In the genomic region with DNA sequence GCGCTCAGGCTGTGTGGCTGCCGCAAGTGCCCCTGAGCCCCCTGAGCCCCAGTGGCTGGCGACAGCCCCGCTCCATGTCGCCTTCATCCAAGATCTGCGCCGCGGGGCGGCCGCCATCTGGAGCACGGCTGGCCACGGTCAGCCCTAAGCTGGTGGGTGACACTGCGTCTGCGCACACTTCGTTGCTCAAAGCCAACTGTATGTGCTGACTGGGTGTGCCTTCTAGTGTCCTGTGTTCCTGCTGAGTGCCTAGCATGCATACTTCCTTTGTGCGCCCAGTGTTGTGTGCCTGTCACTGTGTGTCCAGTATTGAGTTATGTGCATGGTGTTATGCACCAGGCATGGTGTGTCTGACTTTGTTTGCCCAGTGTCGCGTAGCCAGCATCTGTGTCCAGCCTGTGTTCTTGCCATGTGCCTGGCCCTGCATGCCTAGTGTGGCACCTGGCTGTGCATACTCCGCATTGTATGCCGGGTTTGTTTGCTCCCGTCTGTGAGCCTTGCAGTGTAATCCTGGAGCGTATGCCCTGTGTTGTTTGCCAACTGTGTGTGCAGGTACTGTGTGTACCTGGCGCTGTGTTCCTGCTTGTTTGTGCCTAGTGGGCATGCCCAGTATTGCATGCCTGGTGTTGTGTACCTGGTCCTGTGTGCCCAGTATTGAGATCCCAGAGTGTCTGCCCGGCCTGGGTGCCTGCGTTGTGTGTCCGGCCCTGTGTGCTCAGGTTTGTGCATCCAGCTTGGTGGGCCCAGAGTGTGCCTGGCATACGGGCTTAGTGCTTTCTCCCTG, we compare ENCODE assay signal across 8 cellular contexts. TPM values are rescaled to one million over a fixed set of nuclear protein-coding genes. Genes with fewer than 3 reads are reported as not detected.
DNase-seq lines count a peak whose midpoint lies in the region; ATAC-seq and TF ChIP-seq lines count a peak whose summit lies in the region.

No MANE protein-coding gene starts in this region.

- peak overlapping the region in 2 of 3 donors; percentile 33 to 57 for H3K27ac ChIP-seq in thyroid gland

- peak; percentile 72 for ATAC-seq in left ventricle myocardium superior
- ATAC-seq in HG03565 (IDR thresholded peaks at IDR 0.05; ENCODE audit: unreplicated experiment): no peak

- H3K9me3 Mint-ChIP-seq in activated naive CD4-positive, alpha-beta T cell treated with anti-CD3 and anti-CD28 coated beads for 36 hours: no peaks in the 10 kb centered on the region

- peak; percentile 16 for DNase-seq in activated naive CD4-positive, alpha-beta T cell treated with anti-CD3 and anti-CD28 coated beads for 36 hours
- no peak for DNase-seq in activated naive CD4-positive, alpha-beta T cell treated with anti-CD3 and anti-CD28 coated beads, Interleukin-2, amount 50 U/mL, for 16 hours
- DNase-seq in RPMI7951 (ENCODE audit: low read depth) (peak; percentile 29), left ventricle myocardium superior (peak; percentile 39), thyroid gland (peak; percentile 58 to 59), HT-29 (ENCODE audit: low spot score) (no peak), MV-4-11 (lab: John Stamatoyannopoulos, UW) (no peak)

- peaks cover 7% of the 10 kb centered on the region for H3K4me1 Mint-ChIP-seq in activated naive CD4-positive, alpha-beta T cell treated with anti-CD3 and anti-CD28 coated beads for 36 hours (ENCODE audit: low read depth)

- H3K4me1 ChIP-seq in thyroid gland: peaks cover 19 to 28% of the 10 kb centered on the region in 2 donors

- CTCF ChIA-PET in activated naive CD4-positive, alpha-beta T cell treated with anti-CD3 and anti-CD28 coated beads for 36 hours (lab: Charles Lee): interaction anchor here (0.6 to 2.8 kb wide), 8 partner anchors 7 to 470 kb away, joined by 3 to 11 read pairs (median 3); no protein-coding TSS in a partner anchor

- no peaks in the 10 kb centered on the region for H3K9me3 ChIP-seq in thyroid gland

- no peaks in the 10 kb centered on the region for H3K36me3 ChIP-seq in thyroid gland

- H3K27me3 ChIP-seq in thyroid gland: no peaks in the 10 kb centered on the region

- H3K27ac Mint-ChIP-seq in activated naive CD4-positive, alpha-beta T cell treated with anti-CD3 and anti-CD28 coated beads for 36 hours: no peak overlapping the region

- no peak overlapping the region for H3K4me3 ChIP-seq in thyroid gland (replicated peaks in 1 of 3)

- no peak for TF ChIP-seq CTCF in thyroid gland (IDR thresholded peaks at IDR 0.05)

- H3K36me3 Mint-ChIP-seq in activated naive CD4-positive, alpha-beta T cell treated with anti-CD3 and anti-CD28 coated beads for 36 hours (ENCODE audit: low read depth): no peaks in the 10 kb centered on the region

- 32 to 62% methylated on average over 19 to 22 of the region's 27 CpGs for WGBS in thyroid gland, 2 donors

- no peak for TF ChIP-seq POLR2A in thyroid gland (IDR thresholded peaks at IDR 0.05)

- no peak overlapping the region for H3K4me3 Mint-ChIP-seq in activated naive CD4-positive, alpha-beta T cell treated with anti-CD3 and anti-CD28 coated beads for 36 hours

- intact Hi-C loops in activated naive CD4-positive, alpha-beta T cell treated with anti-CD3 and anti-CD28 coated beads for 36 hours (cut with micrococcal nuclease): loop anchor here (5.0 kb wide), 1 partner anchor 328 kb away; no protein-coding TSS in a partner anchor
- intact Hi-C loops in left ventricle myocardium superior (cut with micrococcal nuclease): no loop called here
- intact Hi-C loops in thyroid gland (cut with DNase I): no loop called here

- H3K27me3 Mint-ChIP-seq in activated naive CD4-positive, alpha-beta T cell treated with anti-CD3 and anti-CD28 coated beads for 36 hours (ENCODE audit: low read depth): peaks cover 28% of the 10 kb centered on the region

RNA-seq across cellular contexts. Expression of a gene that starts 54.7 kb away (rescaled TPM):
- total RNA-seq in activated naive CD4-positive, alpha-beta T cell treated with anti-CD3 and anti-CD28 coated beads for 36 hours: not detected
- not detected in 2 replicates for total RNA-seq in RPMI7951 (2014; rRNA removed; shearing (Covaris generic))
- total RNA-seq in left ventricle myocardium superior (0.55 TPM), thyroid gland (10 to 100 TPM; 10.2 to 12.6 (median 12.0) TPM)
- total RNA-seq in HT-29 (2014; rRNA removed; shearing (Covaris generic)): 2.4 and 8.6 TPM in 2 replicates

Comparison
In these comparisons a context has a peak if more than half of its experiments do, and no peak if none do; other contexts are left out.
1. DNase-seq: peak in activated naive CD4-positive, alpha-beta T cell treated with anti-CD3 and anti-CD28 coated beads for 36 hours (single experiment), RPMI7951 (single experiment), left ventricle myocardium superior (single experiment) and thyroid gland (2 of 2); none in activated naive CD4-positive, alpha-beta T cell treated with anti-CD3 and anti-CD28 coated beads, Interleukin-2, amount 50 U/mL, for 16 hours (single experiment), HT-29 (single experiment) and MV-4-11 (single experiment).